ENCODE assay signal across 25 cellular contexts in genomic region chr3:66210687-66211295, GRCh38.
"Had no signal": no experiment of that assay in that cellular context is flagged by ENCODE, and none has a peak within 500 bp of the region (broad histone marks: within the 10 kb centered on the region; RNA-seq: fewer than 3 reads in every experiment).

No MANE protein-coding gene starts in this region.

- H3K27me3 Mint-ChIP-seq: memory B cell, progenitor cell of endocrine pancreas, type B pancreatic cell had no signal

- H3K9me3 Mint-ChIP-seq: dendritic cell treated with granulocyte-macrophage colony-stimulating factor and Interleukin-4, amounts not matched to agents 40 ng/mL and 50 ng/mL, for 4 days; memory B cell; natural killer cell treated with Interleukin-12 subunit alpha and Interleukin-12 subunit beta and Interleukin-15 and Interleukin-18, amount 100 ng/mL, for 72 hours; stimulated activated naive CD8-positive, alpha-beta T cell treated with anti-CD3 and anti-CD28 coated beads, Interleukin-15, Interleukin-2, amounts not matched to agents 100 ng/mL and 50 ng/mL, for 24 hours; type B pancreatic cell had no signal

- H3K4me1 ChIP-seq: colonic mucosa, gastrocnemius medialis, neural progenitor cell, parathyroid adenoma, right lobe of liver, tibial artery had no signal

- DNase-seq: colonic mucosa; effector CD8-positive, alpha-beta T cell; endodermal cell; foreskin fibroblast; gastrocnemius medialis; head of caudate nucleus; mucosa of descending colon; naive B cell; small intestine; stimulated activated CD4-positive, alpha-beta T cell treated with anti-CD3 and anti-CD28 coated beads, Interleukin-15, amount 100 ng/mL, for 24 hours; stimulated activated CD4-positive, alpha-beta T cell treated with anti-CD3 and anti-CD28 coated beads, Interleukin-2, amount 100 ng/mL, for 48 hours; stimulated activated naive B cell treated with anti-CD40 and anti-IgM and Interleukin-4, amounts not matched to agents 10 μg/mL and 1 μg/mL and 100 μg/mL, for 72 hours; tibial artery had no signal

- H3K36me3 Mint-ChIP-seq: memory B cell; naive B cell; natural killer cell treated with Interleukin-12 subunit alpha and Interleukin-12 subunit beta and Interleukin-15 and Interleukin-18, amount 100 ng/mL, for 72 hours; neural progenitor cell; stimulated activated naive B cell treated with anti-CD40 and anti-IgM and Interleukin-4, amounts not matched to agents 10 μg/mL and 1 μg/mL and 100 μg/mL, for 72 hours; type B pancreatic cell had no signal

- H3K27ac Mint-ChIP-seq: dendritic cell treated with granulocyte-macrophage colony-stimulating factor and Interleukin-4, amounts not matched to agents 40 ng/mL and 50 ng/mL, for 4 days; endodermal cell; memory B cell; natural killer cell treated with Interleukin-12 subunit alpha and Interleukin-12 subunit beta and Interleukin-15 and Interleukin-18, amount 100 ng/mL, for 72 hours; neural progenitor cell; progenitor cell of endocrine pancreas; stimulated activated naive B cell treated with anti-CD40 and anti-IgM and Interleukin-4, amounts not matched to agents 10 μg/mL and 1 μg/mL and 100 μg/mL, for 72 hours; stimulated activated naive CD8-positive, alpha-beta T cell treated with anti-CD3 and anti-CD28 coated beads, Interleukin-15, Interleukin-2, amounts not matched to agents 100 ng/mL and 50 ng/mL, for 24 hours; type B pancreatic cell had no signal

- H3K4me3 Mint-ChIP-seq: dendritic cell treated with granulocyte-macrophage colony-stimulating factor and Interleukin-4, amounts not matched to agents 40 ng/mL and 50 ng/mL, for 4 days; endodermal cell; memory B cell; naive B cell; natural killer cell treated with Interleukin-12 subunit alpha and Interleukin-12 subunit beta and Interleukin-15 and Interleukin-18, amount 100 ng/mL, for 72 hours; neural progenitor cell; stimulated activated naive B cell treated with anti-CD40 and anti-IgM and Interleukin-4, amounts not matched to agents 10 μg/mL and 1 μg/mL and 100 μg/mL, for 72 hours; stimulated activated naive CD8-positive, alpha-beta T cell treated with anti-CD3 and anti-CD28 coated beads, Interleukin-15, Interleukin-2, amounts not matched to agents 100 ng/mL and 50 ng/mL, for 24 hours; type B pancreatic cell had no signal

- H3K27ac ChIP-seq: colonic mucosa, epithelial cell of prostate, gastrocnemius medialis, neural progenitor cell, parathyroid adenoma, right lobe of liver, tibial artery had no signal

- ATAC-seq: esophagus mucosa; gastrocnemius medialis; mucosa of descending colon; natural killer cell treated with Interleukin-12 subunit alpha and Interleukin-12 subunit beta and Interleukin-15 and Interleukin-18, amount 100 ng/mL, for 72 hours; right lobe of liver; stimulated activated naive B cell treated with anti-CD40 and anti-IgM and Interleukin-4, amounts not matched to agents 10 μg/mL and 1 μg/mL and 100 μg/mL, for 72 hours had no signal

- H3K4me1 Mint-ChIP-seq: endodermal cell; memory B cell; naive B cell; stimulated activated naive B cell treated with anti-CD40 and anti-IgM and Interleukin-4, amounts not matched to agents 10 μg/mL and 1 μg/mL and 100 μg/mL, for 72 hours had no signal

- H3K4me3 ChIP-seq: colonic mucosa, gastrocnemius medialis, lung, mucosa of descending colon, neural progenitor cell, right lobe of liver, tibial artery had no signal

- H3K27me3 ChIP-seq: colonic mucosa, gastrocnemius medialis, neural progenitor cell, right lobe of liver, tibial artery had no signal

- H3K9ac ChIP-seq: neural progenitor cell, parathyroid adenoma had no signal

- H3K36me3 ChIP-seq: colonic mucosa, gastrocnemius medialis, neural progenitor cell, right lobe of liver, tibial artery had no signal

- H3K9me3 ChIP-seq: colonic mucosa, gastrocnemius medialis, mucosa of descending colon, right lobe of liver, tibial artery had no signal
